In the genomic region with DNA sequence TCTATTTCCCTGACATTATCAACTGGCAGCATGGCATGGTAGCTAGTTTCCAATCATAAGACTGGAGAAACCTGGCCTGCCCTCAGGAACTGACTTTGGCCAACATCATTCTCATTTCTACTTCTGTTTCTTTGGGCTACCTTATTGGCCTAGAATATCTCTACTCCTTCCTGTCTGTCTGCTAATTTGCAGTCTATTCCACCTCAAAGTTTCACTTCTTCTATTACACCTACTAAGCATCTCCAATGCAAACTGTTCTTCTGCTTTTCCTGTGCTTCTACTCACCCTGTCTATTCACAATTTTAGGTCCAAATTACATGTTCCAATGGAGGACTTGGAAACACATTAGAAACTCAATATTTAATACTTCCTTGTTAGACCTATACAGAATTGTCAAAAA, we compare ENCODE assay signal across 12 cellular contexts.
DNase-seq lines count a peak whose midpoint lies in the region; ATAC-seq and TF ChIP-seq lines count a peak whose summit lies in the region.
"Had no signal": no experiment of that assay in that cellular context is flagged by ENCODE, and none has a peak within 500 bp of the region (broad histone marks: within the 10 kb centered on the region; RNA-seq: fewer than 3 reads in every experiment).

No MANE protein-coding gene starts in this region.

- peak; percentile 44 for DNase-seq in GM13976 (ENCODE audit: low spot score)
- DNase-seq in NOMO-1 (lab: John Stamatoyannopoulos, UW; ENCODE audit: unreplicated experiment in 2 of 2), result peak; percentile 90 to 98
- no peak for DNase-seq in activated T-cell treated with anti-CD3 and anti-CD28 coated beads for 4 hours
- DNase-seq in NCI-H510A treated with DMSO at 0.1 percent for 48 hours (lab: John Stamatoyannopoulos, UW), result no peak
- no peak for DNase-seq in NCI-H1417 (lab: John Stamatoyannopoulos, UW)
- DNase-seq in NCI-H1436 (lab: John Stamatoyannopoulos, UW), result no peak
- DNase-seq: testis had no signal

- ATAC-seq in GM19463 (IDR thresholded peaks at IDR 0.05; ENCODE audit: unreplicated experiment), result peak; percentile 85
- peak; percentile 84 for ATAC-seq in HG03064 (IDR thresholded peaks at IDR 0.05; ENCODE audit: low read depth, unreplicated experiment)
- ATAC-seq: activated naive CD4-positive, alpha-beta T cell treated with anti-CD3 and anti-CD28 coated beads, Interleukin-2, amount 50 U/mL, for 72 hours; HCT116; K562 had no signal

- in situ Hi-C loops in GM13976 (cut with MboI; ENCODE audit: low sequenced_read_pairs, unreplicated experiment), result no loop called here

- no peak for TF ChIP-seq CTCF in GM13976 (IDR thresholded peaks at IDR 0.05; ENCODE audit: borderline replicate concordance, control extremely low read depth, extremely low read depth, insufficient read depth, missing control alignments)

Comparison
In these comparisons a context has a peak if more than half of its experiments do, and no peak if none do; other contexts are left out.
1. DNase-seq: peak in GM13976 (single experiment) and NOMO-1 (2 of 2); none in activated T-cell treated with anti-CD3 and anti-CD28 coated beads for 4 hours (single experiment), NCI-H510A treated with DMSO at 0.1 percent for 48 hours (single experiment), NCI-H1417 (0 of 3) and NCI-H1436 (single experiment).